Comparison of ENCODE assay signal across 15 cellular contexts in genomic region chr20:44709797-44710196, GRCh38. TPM values are rescaled to one million over a fixed set of nuclear protein-coding genes. Genes with fewer than 3 reads are reported as not detected.
DNase-seq lines count a peak whose midpoint lies in the region; ATAC-seq and TF ChIP-seq lines count a peak whose summit lies in the region.
"Had no signal": no experiment of that assay in that cellular context is flagged by ENCODE, and none has a peak within 500 bp of the region (broad histone marks: within the 10 kb centered on the region; RNA-seq: fewer than 3 reads in every experiment).

No MANE protein-coding gene starts in this region.

- CTCF ChIA-PET in MCF 10A (lab: Yijun Ruan, JAX): interaction anchor here (0.6 to 3.3 kb wide), 4 partner anchors 9 to 123 kb away, joined by 3 to 10 read pairs (median 6); no protein-coding TSS in a partner anchor

- ATAC-seq in GM18861 (IDR thresholded peaks at IDR 0.05; ENCODE audit: unreplicated experiment): no peak

- H3K4me2 ChIP-seq in MM.1S (ENCODE audit: low read depth, low read length): no peak overlapping the region

- H3K9me3 Mint-ChIP-seq in MCF 10A (ENCODE audit: unreplicated experiment): no peaks in the 10 kb centered on the region
- H3K9me3 Mint-ChIP-seq: CD4-positive, alpha-beta memory T cell had no signal

- no peaks in the 10 kb centered on the region for H3K9me3 ChIP-seq in MM.1S (replicated peaks; ENCODE audit: insufficient read depth, low read length)

- no peaks in the 10 kb centered on the region for H3K27me3 Mint-ChIP-seq in MCF 10A (ENCODE audit: insufficient read depth, unreplicated experiment)

- intact Hi-C loops in posterior vena cava (cut with DNase I) (no loop called here), MCF 10A (cut with micrococcal nuclease) (no loop called here)

- TF ChIP-seq CTCF in MM.1S (IDR thresholded peaks at IDR 0.05; ENCODE audit: low read length) (no peak), VCaP (conservative IDR thresholded peaks at IDR 0.05) (no peak), MCF 10A (IDR thresholded peaks at IDR 0.05; ENCODE audit: unreplicated experiment) (no peak)

- H3K4me1 ChIP-seq in MM.1S (ENCODE audit: low read length): no peaks in the 10 kb centered on the region

- DNase-seq in H7 (peak; percentile 23), MM.1S (peak; percentile 36), posterior vena cava (ENCODE audit: low spot score) (peak; percentile 53), SIG-M5 treated with dmso at 0.1 percent for 504 hours (lab: John Stamatoyannopoulos, UW; ENCODE audit: unreplicated experiment) (no peak), MCF 10A (ENCODE audit: unreplicated experiment) (no peak)
- DNase-seq: C1 segment of cervical spinal cord; CD4-positive, alpha-beta memory T cell; DMS153; DMS79 treated with DMSO at 0.1 percent for 48 hours; EL; IMR-90 had no signal

- peaks cover 27% of the 10 kb centered on the region for H3K4me1 Mint-ChIP-seq in MCF 10A (ENCODE audit: insufficient read depth, unreplicated experiment)
- H3K4me1 Mint-ChIP-seq: B cell; CD4-positive, alpha-beta memory T cell had no signal

- no peak overlapping the region for H2AFZ ChIP-seq in MM.1S (ENCODE audit: low read length)

- no peaks in the 10 kb centered on the region for H3F3A ChIP-seq in MM.1S (ENCODE audit: insufficient read depth, low read length)

- no peaks in the 10 kb centered on the region for H3K9me2 ChIP-seq in MM.1S (replicated peaks; ENCODE audit: insufficient read depth, low read length)

- H3K27me3 ChIP-seq in H7 (ENCODE audit: control insufficient read depth, insufficient read depth, low read length): no peaks in the 10 kb centered on the region
- peaks cover 91% of the 10 kb centered on the region for H3K27me3 ChIP-seq in MM.1S (replicated peaks; ENCODE audit: insufficient read depth, low read length)

- H3K9ac ChIP-seq in MM.1S (ENCODE audit: low read length): no peak overlapping the region

- H3K27ac ChIP-seq in MM.1S (ENCODE audit: low read length) (no peak overlapping the region), VCaP (peak overlapping the region; percentile 60; the same call in 1 of the 2 replicates)
- H3K27ac ChIP-seq: HL-60 had no signal

- H3K36me3 Mint-ChIP-seq in MCF 10A (ENCODE audit: insufficient read depth, unreplicated experiment): peaks cover 6% of the 10 kb centered on the region
- H3K36me3 Mint-ChIP-seq: CD4-positive, alpha-beta memory T cell had no signal

- POLR2A ChIA-PET in MCF 10A (lab: Yijun Ruan, JAX): interaction anchor here (0.6 to 1.5 kb wide), 2 partner anchors 8 to 9 kb away, joined by 3 read pairs; no protein-coding TSS in a partner anchor

- no peaks in the 10 kb centered on the region for H3K79me2 ChIP-seq in MM.1S (ENCODE audit: low read length)

- H3K4me3 Mint-ChIP-seq in MCF 10A (ENCODE audit: unreplicated experiment): no peak overlapping the region
- H3K4me3 Mint-ChIP-seq: B cell; CD4-positive, alpha-beta memory T cell had no signal

- H3K4me3 ChIP-seq in H7 (ENCODE audit: insufficient read depth, low read depth, low read length): no peak overlapping the region
- H3K4me3 ChIP-seq in MM.1S (ENCODE audit: low read length): no peak overlapping the region

- H4K20me1 ChIP-seq in MM.1S (ENCODE audit: insufficient read depth, low read length): 0 out of 2 replicates have a peak, but pooled peaks cover 4% of the 10 kb centered on the region

- no peak overlapping the region for H3K27ac Mint-ChIP-seq in MCF 10A (ENCODE audit: low read depth, unreplicated experiment)
- H3K27ac Mint-ChIP-seq: B cell; CD4-positive, alpha-beta memory T cell had no signal

- no TSS peak for BruUV-seq in MCF 10A (replicated peaks; lab: Mats Ljungman, UMichigan)

- H3K36me3 ChIP-seq in H7 (replicated peaks; ENCODE audit: control insufficient read depth, insufficient read depth, low read length) (no peaks in the 10 kb centered on the region), MM.1S (replicated peaks; ENCODE audit: insufficient read depth, low read length) (no peaks in the 10 kb centered on the region)

RNA-seq across cellular contexts. Expression of gene CCN5, which starts 5.4 kb away (rescaled TPM):
- not detected in 2 replicates for total RNA-seq in H7 (2014; rRNA removed; shearing (Covaris generic))
- total RNA-seq in posterior vena cava: 100 to 1,000 TPM; 210 to 342 TPM
- total RNA-seq in MCF 10A (2022): 0.93 and 1.4 TPM in 2 replicates
- total RNA-seq: B cell; CD4-positive, alpha-beta memory T cell; IMR-90 had no signal

RNA-seq across cellular contexts. Expression of gene KCNK15, which starts 35.9 kb away (rescaled TPM):
- total RNA-seq in H7 (2014; rRNA removed; shearing (Covaris generic)): 0.14 TPM in 1 of 2 replicates, not detected in the other
- 1 to 10 TPM; 4.1 to 4.5 TPM for total RNA-seq in posterior vena cava
- 0.93 and 1.4 TPM in 2 replicates for total RNA-seq in MCF 10A (2022)
- total RNA-seq: CD4-positive, alpha-beta memory T cell; IMR-90 had no signal

RNA-seq across cellular contexts. Expression of gene ADA, which starts 58.3 kb away (rescaled TPM):
- total RNA-seq in H7 (2014; rRNA removed; shearing (Covaris generic)): 14.9 and 18.9 TPM in 2 replicates
- total RNA-seq in posterior vena cava (10 to 100 TPM; 11.0 to 17.7 TPM), MCF 10A (2022) (5.1 and 6.0 TPM in 2 replicates)

Comparison
In these comparisons a context has a peak if more than half of its experiments do, and no peak if none do; other contexts are left out.
1. DNase-seq: peak in H7 (single experiment), MM.1S (single experiment) and posterior vena cava (single experiment); none in SIG-M5 treated with dmso at 0.1 percent for 504 hours (single experiment) and MCF 10A (single experiment).
2. RNA of gene CCN5, which starts 5.4 kb away (total RNA-seq): 210 to 342 TPM in posterior vena cava; 0.93 to 1.4 TPM in MCF 10A and not detected in H7; every median in the first group is over 10 times any median in the second.